Comparison of ENCODE assay signal across 8 cellular contexts in the genomic region with DNA sequence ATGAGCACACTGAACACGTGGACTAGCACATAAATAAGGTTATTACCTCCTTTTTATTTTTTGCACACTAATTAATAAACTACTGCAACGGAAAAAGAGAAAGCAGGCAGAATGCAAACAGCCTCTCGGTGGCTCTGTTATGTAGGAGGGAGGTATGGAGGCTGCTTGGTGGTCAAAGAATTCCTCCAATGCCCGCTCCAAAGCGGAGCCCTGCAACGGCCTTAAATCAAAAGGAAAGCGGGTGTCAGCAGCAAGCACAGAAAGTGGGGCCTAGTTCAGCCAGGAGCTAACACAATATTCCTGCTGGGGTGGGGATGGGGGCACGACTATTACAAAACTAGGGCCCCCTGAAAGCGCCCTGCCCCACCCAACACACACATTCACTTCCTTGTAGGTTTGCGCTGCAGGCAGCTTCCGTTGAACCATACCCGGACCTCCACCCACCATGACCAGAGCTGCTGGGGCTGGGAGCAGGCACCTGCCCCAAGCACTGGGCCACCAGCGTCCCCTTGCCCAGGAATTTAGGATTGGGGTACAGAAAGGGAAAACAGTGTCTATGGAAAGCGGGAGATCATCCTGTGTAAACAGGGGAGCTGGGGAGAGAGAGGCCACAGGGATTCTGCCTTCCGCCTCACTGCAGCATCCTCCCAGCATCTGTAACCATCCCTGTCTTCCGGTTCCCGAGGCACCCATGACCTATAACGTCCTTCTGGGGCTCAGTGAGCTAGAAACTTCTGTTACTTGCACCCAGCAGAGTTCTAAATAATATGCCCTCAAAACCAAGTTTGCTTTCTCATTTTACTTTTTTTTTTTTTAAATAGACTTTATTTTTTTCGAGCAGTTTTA. TPM values are rescaled to one million over a fixed set of nuclear protein-coding genes. Genes with fewer than 3 reads are reported as not detected.
DNase-seq lines count a peak whose midpoint lies in the region; ATAC-seq lines count a peak whose summit lies in the region.

No MANE protein-coding gene starts in this region.

- H3K9ac ChIP-seq in iPS-18a (ENCODE audit: low read length) (peak overlapping the region; percentile 59), stomach smooth muscle (ENCODE audit: low read length in 2 of 2) (peak overlapping the region; percentile 29 to 53)

- H3K27ac Mint-ChIP-seq in activated CD8-positive, alpha-beta memory T cell treated with anti-CD3 and anti-CD28 coated beads, Interleukin-2, amount 10 ng/mL, durations not matched to agents 7 days and 5 days = peak overlapping the region; percentile 78
- peak overlapping the region; percentile 63 for H3K27ac Mint-ChIP-seq in activated T-cell treated with anti-CD3 and anti-CD28 coated beads, Interleukin-2, amount 50 U/mL, for 24 hours

- no peaks in the 10 kb centered on the region for H3K9me3 Mint-ChIP-seq in activated CD8-positive, alpha-beta memory T cell treated with anti-CD3 and anti-CD28 coated beads, Interleukin-2, amount 10 ng/mL, durations not matched to agents 7 days and 5 days (ENCODE audit: low read depth)
- H3K9me3 Mint-ChIP-seq in activated T-cell treated with anti-CD3 and anti-CD28 coated beads, Interleukin-2, amount 50 U/mL, for 24 hours = no peaks in the 10 kb centered on the region

- H3K27me3 Mint-ChIP-seq in activated CD8-positive, alpha-beta memory T cell treated with anti-CD3 and anti-CD28 coated beads, Interleukin-2, amount 10 ng/mL, durations not matched to agents 7 days and 5 days = no peaks in the 10 kb centered on the region
- H3K27me3 Mint-ChIP-seq in activated T-cell treated with anti-CD3 and anti-CD28 coated beads, Interleukin-2, amount 50 U/mL, for 24 hours = peaks cover 41% of the 10 kb centered on the region

- no peak overlapping the region for H3K27ac ChIP-seq in iPS-18a (ENCODE audit: low read length)
- peak overlapping the region; percentile 49 for H3K27ac ChIP-seq in stomach smooth muscle (ENCODE audit: low read length)

- CTCF ChIA-PET in activated CD8-positive, alpha-beta memory T cell treated with anti-CD3 and anti-CD28 coated beads, Interleukin-2, amount 10 ng/mL, durations not matched to agents 7 days and 5 days (lab: Charles Lee) = interaction anchor here (0.8 to 1.1 kb wide), 2 partner anchors 54 to 97 kb away, joined by 3 to 4 read pairs; no protein-coding TSS in a partner anchor

- H3K9me3 ChIP-seq in iPS-18a (ENCODE audit: control insufficient read depth, low read depth, low read length) = no peaks in the 10 kb centered on the region
- no peaks in the 10 kb centered on the region for H3K9me3 ChIP-seq in stomach smooth muscle (ENCODE audit: control insufficient read depth in 2 of 2, low read length in 2 of 2)

- no peaks in the 10 kb centered on the region for H3K36me3 Mint-ChIP-seq in activated CD8-positive, alpha-beta memory T cell treated with anti-CD3 and anti-CD28 coated beads, Interleukin-2, amount 10 ng/mL, durations not matched to agents 7 days and 5 days
- H3K36me3 Mint-ChIP-seq in activated T-cell treated with anti-CD3 and anti-CD28 coated beads, Interleukin-2, amount 50 U/mL, for 24 hours (ENCODE audit: low read depth) = no peaks in the 10 kb centered on the region

- H3K4me1 Mint-ChIP-seq in activated CD8-positive, alpha-beta memory T cell treated with anti-CD3 and anti-CD28 coated beads, Interleukin-2, amount 10 ng/mL, durations not matched to agents 7 days and 5 days = peaks cover 12% of the 10 kb centered on the region
- H3K4me1 Mint-ChIP-seq in activated T-cell treated with anti-CD3 and anti-CD28 coated beads, Interleukin-2, amount 50 U/mL, for 24 hours (ENCODE audit: low read depth) = peaks cover 19% of the 10 kb centered on the region

- H3K27me3 ChIP-seq in iPS-18a (ENCODE audit: control insufficient read depth, insufficient read depth, low read length) (no peaks in the 10 kb centered on the region), stomach smooth muscle (ENCODE audit: control insufficient read depth in 1 of 2, insufficient read depth in 2 of 2, low read length in 2 of 2) (peaks cover 0 to 9% of the 10 kb centered on the region in 2 donors)

- ATAC-seq in activated CD8-positive, alpha-beta memory T cell treated with anti-CD3 and anti-CD28 coated beads, Interleukin-2, amount 10 ng/mL, durations not matched to agents 7 days and 5 days = peak; percentile 35
- ATAC-seq in HG02970 (IDR thresholded peaks at IDR 0.05; ENCODE audit: low FRiP score, unreplicated experiment) = no peak
- ATAC-seq in GM19035 (IDR thresholded peaks at IDR 0.05; ENCODE audit: unreplicated experiment) = no peak

- H3K4me1 ChIP-seq in iPS-18a (ENCODE audit: control insufficient read depth, low read depth, low read length) (peaks cover 8% of the 10 kb centered on the region), stomach smooth muscle (ENCODE audit: control insufficient read depth, insufficient read depth, low read length) (peaks cover 16% of the 10 kb centered on the region)

- H3K4me3 ChIP-seq in iPS-18a (ENCODE audit: low read length) (peak overlapping the region; percentile 70), stomach smooth muscle (ENCODE audit: low read length in 2 of 2) (peak overlapping the region; percentile 63 to 73)

- H3K4me3 Mint-ChIP-seq in activated CD8-positive, alpha-beta memory T cell treated with anti-CD3 and anti-CD28 coated beads, Interleukin-2, amount 10 ng/mL, durations not matched to agents 7 days and 5 days = peak overlapping the region; percentile 76
- H3K4me3 Mint-ChIP-seq in activated T-cell treated with anti-CD3 and anti-CD28 coated beads, Interleukin-2, amount 50 U/mL, for 24 hours = peak overlapping the region; percentile 76

- DNase-seq in activated CD8-positive, alpha-beta memory T cell treated with anti-CD3 and anti-CD28 coated beads, Interleukin-2, amount 10 ng/mL, durations not matched to agents 7 days and 5 days = peak; percentile 41
- DNase-seq in activated CD8-positive, alpha-beta memory T cell treated with anti-CD3 and anti-CD28 coated beads, Interleukin-2, amount 50 U/mL, for 48 hours = no peak
- DNase-seq in activated T-cell treated with anti-CD3 and anti-CD28 coated beads, Interleukin-2, amount 50 U/mL, for 24 hours = peak; percentile 43
- no peak for DNase-seq in NCI-H1436 (lab: John Stamatoyannopoulos, UW)

- H3K36me3 ChIP-seq in iPS-18a (ENCODE audit: control insufficient read depth, low read depth, low read length) (no peaks in the 10 kb centered on the region), stomach smooth muscle (ENCODE audit: control insufficient read depth in 2 of 2, insufficient read depth in 2 of 2, low read length in 2 of 2) (no peaks in the 10 kb centered on the region)

RNA-seq across cellular contexts. Expression of a gene that starts 57.1 kb away (rescaled TPM):
- 100 to 1,000 TPM; 198 to 253 TPM for total RNA-seq in activated CD8-positive, alpha-beta memory T cell treated with anti-CD3 and anti-CD28 coated beads, Interleukin-2, amount 10 ng/mL, durations not matched to agents 7 days and 5 days

Comparison
In these comparisons a context has a peak if more than half of its experiments do, and no peak if none do; other contexts are left out.
1. DNase-seq: peak in activated CD8-positive, alpha-beta memory T cell treated with anti-CD3 and anti-CD28 coated beads, Interleukin-2, amount 10 ng/mL, durations not matched to agents 7 days and 5 days (single experiment) and activated T-cell treated with anti-CD3 and anti-CD28 coated beads, Interleukin-2, amount 50 U/mL, for 24 hours (single experiment); none in activated CD8-positive, alpha-beta memory T cell treated with anti-CD3 and anti-CD28 coated beads, Interleukin-2, amount 50 U/mL, for 48 hours (single experiment) and NCI-H1436 (single experiment).